In genomic region chr10:72308320-72308987, GRCh38 we compare ENCODE assay signal across 1 cellular context.
A peak's percentile ranks its signal among the peaks of the same experiment; 100 is the strongest.
TF ChIP-seq lines count a peak whose summit lies in the region.

No MANE protein-coding gene starts in this region.

TF ChIP-seq in K562, 482 proteins besides CTCF, POLR2A, EP300 and RAD21 (continued from another document and continues in another):
- TF ChIP-seq, protein P1, sequence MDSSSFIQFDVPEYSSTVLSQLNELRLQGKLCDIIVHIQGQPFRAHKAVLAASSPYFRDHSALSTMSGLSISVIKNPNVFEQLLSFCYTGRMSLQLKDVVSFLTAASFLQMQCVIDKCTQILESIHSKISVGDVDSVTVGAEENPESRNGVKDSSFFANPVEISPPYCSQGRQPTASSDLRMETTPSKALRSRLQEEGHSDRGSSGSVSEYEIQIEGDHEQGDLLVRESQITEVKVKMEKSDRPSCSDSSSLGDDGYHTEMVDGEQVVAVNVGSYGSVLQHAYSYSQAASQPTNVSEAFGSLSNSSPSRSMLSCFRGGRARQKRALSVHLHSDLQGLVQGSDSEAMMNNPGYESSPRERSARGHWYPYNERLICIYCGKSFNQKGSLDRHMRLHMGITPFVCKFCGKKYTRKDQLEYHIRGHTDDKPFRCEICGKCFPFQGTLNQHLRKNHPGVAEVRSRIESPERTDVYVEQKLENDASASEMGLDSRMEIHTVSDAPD (CRISPR knock-in tag; IDR thresholded peaks at IDR 0.05) = 0 out of 2 replicates have a peak, but pooled peaks have one; percentile 44
- TF ChIP-seq E2F1 (CRISPR knock-in tag; IDR thresholded peaks at IDR 0.05) (peak; percentile 49; the same call in 1 of the 2 replicates), CTBP1 (IDR thresholded peaks at IDR 0.05; ENCODE audit: borderline replicate concordance) (peak; percentile 88), UBTF (IDR thresholded peaks at IDR 0.05; ENCODE audit: borderline replicate concordance in 1 of 2, low read depth in 2 of 2, low read length in 2 of 2) (0 out of 4 replicates have a peak, but pooled peaks of 1 of the 2 experiments have one; percentile 78), RNF2 (IDR thresholded peaks at IDR 0.05) (peak; percentile 76), GATA2 (CRISPR knock-in tag; IDR thresholded peaks at IDR 0.05) (no peak), SMAD2 (IDR thresholded peaks at IDR 0.05; ENCODE audit: low read depth, low read length) (no peak), ZNF699 (CRISPR knock-in tag; IDR thresholded peaks at IDR 0.05; ENCODE audit: insufficient replicate concordance) (peak; percentile 11), STAG1 (CRISPR knock-in tag; IDR thresholded peaks at IDR 0.05; ENCODE audit: borderline replicate concordance) (no peak), TSC22D4 (tag; IDR thresholded peaks at IDR 0.05) (no peak), SMAD4 (CRISPR knock-in tag; conservative IDR thresholded peaks at IDR 0.05) (peak; percentile 96), BMI1 (IDR thresholded peaks at IDR 0.05; ENCODE audit: low read length) (no peak), FIP1L1 (IDR thresholded peaks at IDR 0.05; ENCODE audit: low read depth, low read length, poor library complexity, severe bottlenecking) (no peak), NFYB (IDR thresholded peaks at IDR 0.05; ENCODE audit: extremely low read depth, insufficient read length) (no peak), RBM34 (IDR thresholded peaks at IDR 0.05; ENCODE audit: borderline replicate concordance, insufficient read depth, low read length) (no peak), ATF3 (IDR thresholded peaks at IDR 0.05) (peak; percentile 96), ATF3 (CRISPR knock-in tag; conservative IDR thresholded peaks at IDR 0.05) (peak; percentile 72; the same call in 1 of the 2 replicates), ZBTB9 (CRISPR knock-in tag; IDR thresholded peaks at IDR 0.05) (peak; percentile 56), HDGF (IDR thresholded peaks at IDR 0.05) (0 out of 2 replicates have a peak, but pooled peaks have one; percentile 54), ZNF785 (CRISPR knock-in tag; IDR thresholded peaks at IDR 0.05) (no peak), ZEB2 (IDR thresholded peaks at IDR 0.05) (peak; percentile 62), ETS1 (conservative IDR thresholded peaks at IDR 0.05; ENCODE audit: control insufficient read depth, low read depth, low read length) (0 out of 2 replicates have a peak, but pooled peaks have one; percentile 17), BRF2 (IDR thresholded peaks at IDR 0.05; ENCODE audit: borderline replicate concordance, insufficient read depth, insufficient read length) (no peak), GTF3C2 (IDR thresholded peaks at IDR 0.05; ENCODE audit: borderline replicate concordance, extremely low read depth, insufficient read length) (no peak), SMAD3 (CRISPR knock-in tag; conservative IDR thresholded peaks at IDR 0.05) (peak; percentile 73), TCF7 (IDR thresholded peaks at IDR 0.05; ENCODE audit: borderline replicate concordance) (peak; percentile 60; the same call in 1 of the 2 replicates), TEAD1 (CRISPR knock-in tag; IDR thresholded peaks at IDR 0.05) (peak; percentile 39 to 81; a peak in 2 of 4 replicates), ATF7 (IDR thresholded peaks at IDR 0.05) (peak; percentile 81), HBP1 (CRISPR knock-in tag; IDR thresholded peaks at IDR 0.05) (no peak)
- TF ChIP-seq, protein P2, sequence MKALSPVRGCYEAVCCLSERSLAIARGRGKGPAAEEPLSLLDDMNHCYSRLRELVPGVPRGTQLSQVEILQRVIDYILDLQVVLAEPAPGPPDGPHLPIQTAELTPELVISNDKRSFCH (CRISPR knock-in tag; IDR thresholded peaks at IDR 0.05) = no peak
- TF ChIP-seq, protein P2 (tag; IDR thresholded peaks at IDR 0.05) = peak; percentile 92
- TF ChIP-seq, protein P3, sequence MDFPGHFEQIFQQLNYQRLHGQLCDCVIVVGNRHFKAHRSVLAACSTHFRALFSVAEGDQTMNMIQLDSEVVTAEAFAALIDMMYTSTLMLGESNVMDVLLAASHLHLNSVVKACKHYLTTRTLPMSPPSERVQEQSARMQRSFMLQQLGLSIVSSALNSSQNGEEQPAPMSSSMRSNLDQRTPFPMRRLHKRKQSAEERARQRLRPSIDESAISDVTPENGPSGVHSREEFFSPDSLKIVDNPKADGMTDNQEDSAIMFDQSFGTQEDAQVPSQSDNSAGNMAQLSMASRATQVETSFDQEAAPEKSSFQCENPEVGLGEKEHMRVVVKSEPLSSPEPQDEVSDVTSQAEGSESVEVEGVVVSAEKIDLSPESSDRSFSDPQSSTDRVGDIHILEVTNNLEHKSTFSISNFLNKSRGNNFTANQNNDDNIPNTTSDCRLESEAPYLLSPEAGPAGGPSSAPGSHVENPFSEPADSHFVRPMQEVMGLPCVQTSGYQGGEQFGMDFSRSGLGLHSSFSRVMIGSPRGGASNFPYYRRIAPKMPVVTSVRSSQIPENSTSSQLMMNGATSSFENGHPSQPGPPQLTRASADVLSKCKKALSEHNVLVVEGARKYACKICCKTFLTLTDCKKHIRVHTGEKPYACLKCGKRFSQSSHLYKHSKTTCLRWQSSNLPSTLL (IDR thresholded peaks at IDR 0.05) = no peak
- TF ChIP-seq, protein P4, sequence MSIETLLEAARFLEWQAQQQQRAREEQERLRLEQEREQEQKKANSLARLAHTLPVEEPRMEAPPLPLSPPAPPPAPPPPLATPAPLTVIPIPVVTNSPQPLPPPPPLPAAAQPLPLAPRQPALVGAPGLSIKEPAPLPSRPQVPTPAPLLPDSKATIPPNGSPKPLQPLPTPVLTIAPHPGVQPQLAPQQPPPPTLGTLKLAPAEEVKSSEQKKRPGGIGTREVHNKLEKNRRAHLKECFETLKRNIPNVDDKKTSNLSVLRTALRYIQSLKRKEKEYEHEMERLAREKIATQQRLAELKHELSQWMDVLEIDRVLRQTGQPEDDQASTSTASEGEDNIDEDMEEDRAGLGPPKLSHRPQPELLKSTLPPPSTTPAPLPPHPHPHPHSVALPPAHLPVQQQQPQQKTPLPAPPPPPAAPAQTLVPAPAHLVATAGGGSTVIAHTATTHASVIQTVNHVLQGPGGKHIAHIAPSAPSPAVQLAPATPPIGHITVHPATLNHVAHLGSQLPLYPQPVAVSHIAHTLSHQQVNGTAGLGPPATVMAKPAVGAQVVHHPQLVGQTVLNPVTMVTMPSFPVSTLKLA (conservative IDR thresholded peaks at IDR 0.05) = peak in 1 of 2 experiments; percentile 30; a peak in 2 of 4 replicates
- TF ChIP-seq, protein P5, sequence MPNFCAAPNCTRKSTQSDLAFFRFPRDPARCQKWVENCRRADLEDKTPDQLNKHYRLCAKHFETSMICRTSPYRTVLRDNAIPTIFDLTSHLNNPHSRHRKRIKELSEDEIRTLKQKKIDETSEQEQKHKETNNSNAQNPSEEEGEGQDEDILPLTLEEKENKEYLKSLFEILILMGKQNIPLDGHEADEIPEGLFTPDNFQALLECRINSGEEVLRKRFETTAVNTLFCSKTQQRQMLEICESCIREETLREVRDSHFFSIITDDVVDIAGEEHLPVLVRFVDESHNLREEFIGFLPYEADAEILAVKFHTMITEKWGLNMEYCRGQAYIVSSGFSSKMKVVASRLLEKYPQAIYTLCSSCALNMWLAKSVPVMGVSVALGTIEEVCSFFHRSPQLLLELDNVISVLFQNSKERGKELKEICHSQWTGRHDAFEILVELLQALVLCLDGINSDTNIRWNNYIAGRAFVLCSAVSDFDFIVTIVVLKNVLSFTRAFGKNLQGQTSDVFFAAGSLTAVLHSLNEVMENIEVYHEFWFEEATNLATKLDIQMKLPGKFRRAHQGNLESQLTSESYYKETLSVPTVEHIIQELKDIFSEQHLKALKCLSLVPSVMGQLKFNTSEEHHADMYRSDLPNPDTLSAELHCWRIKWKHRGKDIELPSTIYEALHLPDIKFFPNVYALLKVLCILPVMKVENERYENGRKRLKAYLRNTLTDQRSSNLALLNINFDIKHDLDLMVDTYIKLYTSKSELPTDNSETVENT (CRISPR knock-in tag; IDR thresholded peaks at IDR 0.05) = peak; percentile 23; the same call in 1 of the 2 replicates
